ENCODE assay signal across 23 cellular contexts in the genomic region with DNA sequence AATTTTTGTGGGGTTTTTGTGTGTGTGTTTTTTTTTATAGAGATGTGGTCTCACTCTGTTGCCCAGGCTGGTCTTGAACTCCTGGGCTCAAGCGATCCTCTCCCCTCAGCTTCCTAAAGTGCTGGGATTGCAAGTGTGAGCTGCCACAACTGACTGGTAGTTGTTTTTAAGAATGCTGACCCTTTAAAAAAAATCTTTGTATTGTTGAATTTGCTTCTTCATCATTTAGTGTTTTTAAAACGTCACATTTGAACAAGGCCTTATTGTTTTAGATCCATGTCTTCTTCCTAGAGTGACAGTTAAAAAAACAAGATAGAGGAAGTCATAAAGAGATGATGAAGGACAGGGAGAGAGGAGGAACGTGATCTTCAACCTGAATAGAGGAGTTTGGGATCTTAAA. TPM values are rescaled to one million over a fixed set of nuclear protein-coding genes. Genes with fewer than 3 reads are reported as not detected.
A peak's percentile ranks its signal among the peaks of the same experiment; 100 is the strongest.
DNase-seq lines count a peak whose midpoint lies in the region; ATAC-seq, FAIRE-seq and TF ChIP-seq lines count a peak whose summit lies in the region.
"Had no signal": no experiment of that assay in that cellular context is flagged by ENCODE, and none has a peak within 500 bp of the region (broad histone marks: within the 10 kb centered on the region; RNA-seq: fewer than 3 reads in every experiment).

No MANE protein-coding gene starts in this region.

- no peaks in the 10 kb centered on the region for H3K9me3 ChIP-seq in astrocyte (ENCODE audit: insufficient read depth, low read depth, low read length)

- H3K27me3 Mint-ChIP-seq in astrocyte (ENCODE audit: low read depth, unreplicated experiment) = no peaks in the 10 kb centered on the region

- peak; percentile 26 for FAIRE-seq in astrocyte (lab: Jason Lieb, UNC)
- FAIRE-seq: D721Med, GM12878, GM19239, H1 had no signal

- no peak for ATAC-seq in HG03439 (IDR thresholded peaks at IDR 0.05; ENCODE audit: unreplicated experiment)
- no peak for ATAC-seq in HG02798 (IDR thresholded peaks at IDR 0.05; ENCODE audit: poor library complexity, unreplicated experiment)
- ATAC-seq: CD8-positive, alpha-beta T cell; GM12878 had no signal

- no peak overlapping the region for H2AK5ac ChIP-seq in mesendoderm (ENCODE audit: low read length)

- H2BK5ac ChIP-seq in mesendoderm (ENCODE audit: low read length) = no peak overlapping the region

- H3K27ac Mint-ChIP-seq in astrocyte (ENCODE audit: unreplicated experiment) = no peak overlapping the region
- H3K27ac Mint-ChIP-seq: CD4-positive, CD25-positive, alpha-beta regulatory T cell; CD8-positive, alpha-beta T cell had no signal

- no peaks in the 10 kb centered on the region for H3K4me1 ChIP-seq in astrocyte (ENCODE audit: insufficient read depth, low read length)
- no peaks in the 10 kb centered on the region for H3K4me1 ChIP-seq in mesendoderm (ENCODE audit: control insufficient read depth, low read depth, low read length)

- H3K27ac ChIP-seq in astrocyte (ENCODE audit: low read depth, low read length) (no peak overlapping the region), mesendoderm (ENCODE audit: low read depth, low read length) (no peak overlapping the region)
- H3K27ac ChIP-seq: C4-2B, GM23248 had no signal

- H3K4me2 ChIP-seq in astrocyte (ENCODE audit: low read length) (no peak overlapping the region), mesendoderm (ENCODE audit: low read length) (no peak overlapping the region)

- H3K27me3 ChIP-seq in astrocyte (ENCODE audit: insufficient read depth, low read length) (peaks cover 5% of the 10 kb centered on the region), mesendoderm (ENCODE audit: insufficient read depth, low read length, poor library complexity) (no peaks in the 10 kb centered on the region)

- H3K36me3 ChIP-seq in astrocyte (ENCODE audit: insufficient read depth, low read length) = no peaks in the 10 kb centered on the region
- no peaks in the 10 kb centered on the region for H3K36me3 ChIP-seq in mesendoderm (ENCODE audit: control insufficient read depth, insufficient read depth, low read length)

- no peak overlapping the region for H4K8ac ChIP-seq in mesendoderm (ENCODE audit: low read depth, low read length)

- no peak overlapping the region for H3K23ac ChIP-seq in mesendoderm (ENCODE audit: low read length)

- H3K9ac ChIP-seq in astrocyte (ENCODE audit: low read length) (no peak overlapping the region), mesendoderm (ENCODE audit: low read length) (no peak overlapping the region)
- H3K9ac ChIP-seq: GM23248 had no signal

- H3K18ac ChIP-seq in mesendoderm (ENCODE audit: low read length) = no peak overlapping the region

- no peaks in the 10 kb centered on the region for H3K9me3 Mint-ChIP-seq in astrocyte (ENCODE audit: unreplicated experiment)
- H3K9me3 Mint-ChIP-seq: CD8-positive, alpha-beta T cell had no signal

- no peak overlapping the region for H3K56ac ChIP-seq in mesendoderm (ENCODE audit: low read length)

- H3K79me1 ChIP-seq in mesendoderm (ENCODE audit: low read length) = no peaks in the 10 kb centered on the region

- no peak overlapping the region for H4K5ac ChIP-seq in mesendoderm (ENCODE audit: low read length)

- H2AFZ ChIP-seq in astrocyte (ENCODE audit: low read depth, low read length) = no peak overlapping the region
- H2AFZ ChIP-seq: GM23248 had no signal

- WGBS in mesendoderm (ENCODE audit: extremely low coverage, insufficient coverage, low lambda C conversion rate) = no CpG with 5 or more reads among the region's 3 CpGs

- peak; percentile 5 for DNase-seq in COLO829 (ENCODE audit: low spot score)
- DNase-seq in astrocyte (ENCODE audit: low read depth) = no peak
- no peak for DNase-seq in mesendoderm
- no peak for DNase-seq in RKO (ENCODE audit: low spot score)
- DNase-seq: CD4-positive, CD25-positive, alpha-beta regulatory T cell; CD8-positive, alpha-beta T cell; DMS 273 treated with DMSO at 0.1 percent for 48 hours; DMS79; EL; GDM1; GM23248; H7; HCEC 1CT had no signal

- H3K4me3 ChIP-seq in astrocyte (ENCODE audit: insufficient read depth, low read depth, low read length) = no peak overlapping the region
- H3K4me3 ChIP-seq in mesendoderm (ENCODE audit: low read length) = no peak overlapping the region
- H3K4me3 ChIP-seq: GM12878, GM23248 had no signal

- H2BK15ac ChIP-seq in mesendoderm (replicated peaks; ENCODE audit: low read depth) = no peak overlapping the region

- H3K4ac ChIP-seq in mesendoderm (ENCODE audit: low read depth, low read length) = no peak overlapping the region

- peak overlapping the region; percentile 78 for H2BK120ac ChIP-seq in mesendoderm (ENCODE audit: low read depth, low read length)

- no peak for TF ChIP-seq CTCF in astrocyte (IDR thresholded peaks at IDR 0.05; ENCODE audit: insufficient read depth, low read depth, low read length)

- H3K79me2 ChIP-seq in astrocyte (ENCODE audit: insufficient read depth, low read length) (no peaks in the 10 kb centered on the region), mesendoderm (ENCODE audit: control insufficient read depth, insufficient read depth, low read length) (no peaks in the 10 kb centered on the region)

- H3K36me3 Mint-ChIP-seq in astrocyte (ENCODE audit: low read depth, unreplicated experiment) = no peaks in the 10 kb centered on the region
- H3K36me3 Mint-ChIP-seq: CD4-positive, CD25-positive, alpha-beta regulatory T cell; CD8-positive, alpha-beta T cell had no signal

- H3K4me1 Mint-ChIP-seq in astrocyte (ENCODE audit: low read depth, unreplicated experiment) = peaks cover 18% of the 10 kb centered on the region
- H3K4me1 Mint-ChIP-seq: CD4-positive, CD25-positive, alpha-beta regulatory T cell had no signal

- no peak overlapping the region for H3K4me3 Mint-ChIP-seq in astrocyte (ENCODE audit: unreplicated experiment)
- H3K4me3 Mint-ChIP-seq: CD4-positive, CD25-positive, alpha-beta regulatory T cell; CD8-positive, alpha-beta T cell had no signal

- H4K20me1 ChIP-seq in astrocyte (ENCODE audit: insufficient read depth, low read length) = no peaks in the 10 kb centered on the region

RNA-seq across cellular contexts. Expression of a gene that starts 24.1 kb away (rescaled TPM):
- total RNA-seq in astrocyte = 0.48 and 1.00 TPM in 2 replicates
- 0.10 TPM for polyA plus RNA-seq in mesendoderm (2013, experiment 1 of 2)
- 0.15 TPM for polyA plus RNA-seq in mesendoderm (2013, experiment 2 of 2)
- total RNA-seq: A172; A673; CD4-positive, CD25-positive, alpha-beta regulatory T cell; CD8-positive, alpha-beta T cell; GM12878; GM23248 had no signal
- polyA plus RNA-seq: BJ; CD4-positive, CD25-positive, alpha-beta regulatory T cell; GM12878; GM23248 had no signal
